19 cellular contexts compared by ENCODE assay signal in genomic region chr3:53051929-53052328, GRCh38. TPM values are rescaled to one million over a fixed set of nuclear protein-coding genes. Genes with fewer than 3 reads are reported as not detected.
DNase-seq lines count a peak whose midpoint lies in the region; ATAC-seq and TF ChIP-seq lines count a peak whose summit lies in the region.
"Had no signal": no experiment of that assay in that cellular context is flagged by ENCODE, and none has a peak within 500 bp of the region (broad histone marks: within the 10 kb centered on the region; RNA-seq: fewer than 3 reads in every experiment).

No MANE protein-coding gene starts in this region.

- H3K4ac ChIP-seq in mesendoderm (ENCODE audit: low read depth, low read length), result no peak overlapping the region

- H3K9ac ChIP-seq in mesendoderm (ENCODE audit: low read length), result no peak overlapping the region

- TF ChIP-seq CTCF in WTC11 (IDR thresholded peaks at IDR 0.05), result no peak

- no peak overlapping the region for H3K18ac ChIP-seq in mesendoderm (ENCODE audit: low read length)

- TF ChIP-seq RAD21 in Ishikawa (IDR thresholded peaks at IDR 0.05; ENCODE audit: low read depth), result peak; percentile 28; the same call in 1 of the 2 replicates

- H3K4me3 ChIP-seq in mesendoderm (ENCODE audit: low read length), result no peak overlapping the region

- H3K27me3 ChIP-seq in mesendoderm (ENCODE audit: insufficient read depth, low read length, poor library complexity), result no peaks in the 10 kb centered on the region

- no peak overlapping the region for H2BK15ac ChIP-seq in mesendoderm (replicated peaks; ENCODE audit: low read depth)

- no peak for TF ChIP-seq EP300 in Ishikawa (IDR thresholded peaks at IDR 0.05; ENCODE audit: borderline replicate concordance)

- no peaks in the 10 kb centered on the region for H3K36me3 ChIP-seq in mesendoderm (ENCODE audit: control insufficient read depth, insufficient read depth, low read length)

- H3K9me3 Mint-ChIP-seq in WTC11, result no peaks in the 10 kb centered on the region
- H3K9me3 Mint-ChIP-seq in natural killer cell treated with Interleukin-12 subunit alpha and Interleukin-12 subunit beta and Interleukin-15 and Interleukin-18, amount 100 ng/mL, for 72 hours, result no peaks in the 10 kb centered on the region

- H3K36me3 Mint-ChIP-seq in WTC11, result no peaks in the 10 kb centered on the region
- no peaks in the 10 kb centered on the region for H3K36me3 Mint-ChIP-seq in natural killer cell treated with Interleukin-12 subunit alpha and Interleukin-12 subunit beta and Interleukin-15 and Interleukin-18, amount 100 ng/mL, for 72 hours

- H3K79me1 ChIP-seq in mesendoderm (ENCODE audit: low read length), result no peaks in the 10 kb centered on the region

- POLR2A ChIA-PET in WTC11 (lab: Charles Lee), result no interaction called here

- no peaks in the 10 kb centered on the region for H3K4me1 ChIP-seq in mesendoderm (ENCODE audit: control insufficient read depth, low read depth, low read length)
- H3K4me1 ChIP-seq: Caco-2 had no signal

- H3K56ac ChIP-seq in mesendoderm (ENCODE audit: low read length), result no peak overlapping the region

- no peak overlapping the region for H3K4me3 Mint-ChIP-seq in WTC11
- no peak overlapping the region for H3K4me3 Mint-ChIP-seq in natural killer cell treated with Interleukin-12 subunit alpha and Interleukin-12 subunit beta and Interleukin-15 and Interleukin-18, amount 100 ng/mL, for 72 hours
- H3K4me3 Mint-ChIP-seq: CD14-positive monocyte, H9 had no signal

- no peaks in the 10 kb centered on the region for H3K79me2 ChIP-seq in mesendoderm (ENCODE audit: control insufficient read depth, insufficient read depth, low read length)

- DNase-seq in DMS53 (lab: John Stamatoyannopoulos, UW), result peak; percentile 66
- DNase-seq in WTC11 (ENCODE audit: low spot score), result no peak
- DNase-seq in mesendoderm, result peak; percentile 51
- DNase-seq in activated gamma-delta T cell (lab: John Stamatoyannopoulos, UW), result no peak
- DNase-seq in natural killer cell treated with Interleukin-12 subunit alpha and Interleukin-12 subunit beta and Interleukin-15 and Interleukin-18, amount 100 ng/mL, for 72 hours (ENCODE audit: low spot score), result no peak
- DNase-seq: ACHN, AML-193, Caco-2, DMS153, H9, Karpas-422, NCI-H1105 treated with DMSO at 0.1 percent for 48 hours, NCI-H187 treated with DMSO at 0.1 percent for 48 hours, NCI-H226, NCI-H774 had no signal

- H4K5ac ChIP-seq in mesendoderm (ENCODE audit: low read length), result no peak overlapping the region

- no peak overlapping the region for H2BK120ac ChIP-seq in mesendoderm (ENCODE audit: low read depth, low read length)

- no peak overlapping the region for H3K27ac ChIP-seq in mesendoderm (ENCODE audit: low read depth, low read length)

- H3K27ac Mint-ChIP-seq in WTC11, result no peak overlapping the region
- no peak overlapping the region for H3K27ac Mint-ChIP-seq in natural killer cell treated with Interleukin-12 subunit alpha and Interleukin-12 subunit beta and Interleukin-15 and Interleukin-18, amount 100 ng/mL, for 72 hours

- ATAC-seq in WTC11 (peak; percentile 44), GM18861 (IDR thresholded peaks at IDR 0.05; ENCODE audit: unreplicated experiment) (no peak), SK-N-SH treated with all-trans-retinoic acid at 6 μM for 48 hours (no peak)
- ATAC-seq in natural killer cell treated with Interleukin-12 subunit alpha and Interleukin-12 subunit beta and Interleukin-15 and Interleukin-18, amount 100 ng/mL, for 72 hours, result no peak

- H3K4me1 Mint-ChIP-seq in WTC11, result peaks cover 7% of the 10 kb centered on the region
- peaks cover 7 to 11% of the 10 kb centered on the region in 2 donors for H3K4me1 Mint-ChIP-seq in natural killer cell treated with Interleukin-12 subunit alpha and Interleukin-12 subunit beta and Interleukin-15 and Interleukin-18, amount 100 ng/mL, for 72 hours (ENCODE audit: low read depth in 2 of 2)

- H2AK5ac ChIP-seq in mesendoderm (ENCODE audit: low read length), result no peak overlapping the region

- CTCF ChIA-PET in WTC11 (lab: Charles Lee), result interaction anchor here (1.1 to 1.2 kb wide), 2 partner anchors 18 to 26 kb away, joined by 3 read pairs; no protein-coding TSS in a partner anchor

- H2BK5ac ChIP-seq in mesendoderm (ENCODE audit: low read length), result no peak overlapping the region

- no peak overlapping the region for H3K23ac ChIP-seq in mesendoderm (ENCODE audit: low read length)

- no peak overlapping the region for H3K4me2 ChIP-seq in mesendoderm (ENCODE audit: low read length)

- H3K27me3 Mint-ChIP-seq in WTC11 (ENCODE audit: low read depth), result peaks cover 21% of the 10 kb centered on the region
- H3K27me3 Mint-ChIP-seq in natural killer cell treated with Interleukin-12 subunit alpha and Interleukin-12 subunit beta and Interleukin-15 and Interleukin-18, amount 100 ng/mL, for 72 hours, result no peaks in the 10 kb centered on the region

- H4K8ac ChIP-seq in mesendoderm (ENCODE audit: low read depth, low read length), result no peak overlapping the region

- WGBS in mesendoderm (ENCODE audit: extremely low coverage, insufficient coverage, low lambda C conversion rate), result no CpG with 5 or more reads among the region's 2 CpGs

TF ChIP-seq in Ishikawa, 13 proteins besides CTCF, POLR2A, EP300 and RAD21:
- TF ChIP-seq NFIC (IDR thresholded peaks at IDR 0.05) (no peak), MAX (IDR thresholded peaks at IDR 0.05) (peak; percentile 78), YY1 (IDR thresholded peaks at IDR 0.05; ENCODE audit: low read depth) (0 out of 2 replicates have a peak, but pooled peaks have one; percentile 16)

TF ChIP-seq in WTC11, 78 proteins besides CTCF, POLR2A, EP300 and RAD21 (continues in another document):
- TF ChIP-seq MXD4 (CRISPR knock-in tag; IDR thresholded peaks at IDR 0.05; ENCODE audit: borderline replicate concordance) (no peak), ATF3 (CRISPR knock-in tag; conservative IDR thresholded peaks at IDR 0.05) (no peak), NFE2L1 (CRISPR knock-in tag; IDR thresholded peaks at IDR 0.05) (no peak), E2F1 (CRISPR knock-in tag; IDR thresholded peaks at IDR 0.05) (no peak), RORB (CRISPR knock-in tag; IDR thresholded peaks at IDR 0.05) (no peak)

TF ChIP-seq in SK-N-SH treated with all-trans-retinoic acid at 6 μM for 48 hours, 23 proteins besides CTCF, POLR2A, EP300 and RAD21 (continues in another document):
- TF ChIP-seq CSDC2 (CRISPR knock-in tag; IDR thresholded peaks at IDR 0.05), result no peak
- no peak for TF ChIP-seq TCF4 (CRISPR knock-in tag; IDR thresholded peaks at IDR 0.05; ENCODE audit: borderline replicate concordance)
- TF ChIP-seq ZFP30 (CRISPR knock-in tag; IDR thresholded peaks at IDR 0.05), result no peak
- TF ChIP-seq ESRRG (CRISPR knock-in tag; IDR thresholded peaks at IDR 0.05), result no peak
- no peak for TF ChIP-seq PATZ1 (CRISPR knock-in tag; IDR thresholded peaks at IDR 0.05; ENCODE audit: borderline replicate concordance)
- no peak for TF ChIP-seq POU6F1 (CRISPR knock-in tag; IDR thresholded peaks at IDR 0.05; ENCODE audit: borderline replicate concordance, low read depth)
- no peak for TF ChIP-seq ZNF70 (CRISPR knock-in tag; IDR thresholded peaks at IDR 0.05)
- TF ChIP-seq BACH2 (CRISPR knock-in tag; IDR thresholded peaks at IDR 0.05; ENCODE audit: borderline replicate concordance), result no peak
- TF ChIP-seq ZNF565 (CRISPR knock-in tag; conservative IDR thresholded peaks at IDR 0.05; ENCODE audit: low read depth), result no peak

RNA-seq across cellular contexts. Expression of gene SFMBT1, which starts 6.1 kb away (rescaled TPM):
- 12.3 to 20.9 TPM (median 14.7 TPM) in 3 replicates for total RNA-seq in WTC11 (2021)
- 5.4 TPM for polyA plus RNA-seq in mesendoderm (2013, experiment 1 of 2)
- 5.6 TPM for polyA plus RNA-seq in mesendoderm (2013, experiment 2 of 2)
- total RNA-seq in natural killer cell treated with Interleukin-12 subunit alpha and Interleukin-12 subunit beta and Interleukin-15 and Interleukin-18, amount 100 ng/mL, for 72 hours, result 10 to 100 TPM; 20.0 to 25.5 TPM

Comparison
In these comparisons a context has a peak if more than half of its experiments do, and no peak if none do; other contexts are left out.
1. DNase-seq: peak in DMS53 (single experiment) and mesendoderm (single experiment); none in WTC11 (single experiment), activated gamma-delta T cell (single experiment) and natural killer cell treated with Interleukin-12 subunit alpha and Interleukin-12 subunit beta and Interleukin-15 and Interleukin-18, amount 100 ng/mL, for 72 hours (single experiment).